12 cellular contexts compared by ENCODE assay signal in the genomic region with DNA sequence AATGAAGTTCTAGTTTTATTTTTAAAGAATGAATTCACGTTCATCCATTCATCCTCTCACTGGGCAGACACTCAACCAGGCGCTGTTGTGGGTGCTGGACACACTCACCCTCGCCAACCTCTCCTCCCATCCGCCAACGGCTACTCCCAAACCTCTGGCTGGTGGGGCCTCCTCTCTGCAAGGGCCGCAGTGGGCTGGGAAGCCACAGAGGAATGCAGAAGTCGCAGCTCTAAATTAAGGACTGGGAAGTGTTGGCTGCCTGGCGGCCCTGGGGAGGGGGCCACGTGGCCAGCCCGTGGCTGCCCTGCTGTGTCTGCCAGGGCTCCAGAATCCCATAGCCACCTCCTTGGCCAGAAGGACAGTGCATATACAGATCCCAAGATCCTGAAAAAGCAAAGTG. TPM values are rescaled to one million over a fixed set of nuclear protein-coding genes. Genes with fewer than 3 reads are reported as not detected.
DNase-seq lines count a peak whose midpoint lies in the region; ATAC-seq and TF ChIP-seq lines count a peak whose summit lies in the region.
"Had no signal": no experiment of that assay in that cellular context is flagged by ENCODE, and none has a peak within 500 bp of the region (broad histone marks: within the 10 kb centered on the region; RNA-seq: fewer than 3 reads in every experiment).

No MANE protein-coding gene starts in this region.

- TF ChIP-seq POLR2A in spleen (IDR thresholded peaks at IDR 0.05) (no peak), prostate gland (IDR thresholded peaks at IDR 0.05) (no peak)

- peak overlapping the region; percentile 6 for H3K27ac Mint-ChIP-seq in dendritic cell treated with granulocyte-macrophage colony-stimulating factor and Interleukin-4, amounts not matched to agents 40 ng/mL and 50 ng/mL, for 4 days

- H3K36me3 ChIP-seq in spleen (peaks cover 0 to 45% (median 3%) of the 10 kb centered on the region in 6 donors), prostate gland (no peaks in the 10 kb centered on the region)

- peak overlapping the region in 6 of 8 donors; percentile 74 to 98 (median 93) for H3K27ac ChIP-seq in spleen
- H3K27ac ChIP-seq in prostate gland, result no peak overlapping the region
- H3K27ac ChIP-seq: PC-9 had no signal

- no peak for ATAC-seq in activated T-cell treated with anti-CD3 and anti-CD28 coated beads, Interleukin-2, amount 50 U/mL, for 4 hours
- ATAC-seq: left lobe of liver had no signal

- TF ChIP-seq CTCF in spleen (IDR thresholded peaks at IDR 0.05 in 8 of 11, conservative IDR thresholded peaks at IDR 0.05 in 3 of 11), result no peak
- no peak for TF ChIP-seq CTCF in prostate gland (IDR thresholded peaks at IDR 0.05)

- no peaks in the 10 kb centered on the region for H3K27me3 ChIP-seq in spleen (replicated peaks in 1 of 7)
- H3K27me3 ChIP-seq in prostate gland (replicated peaks; ENCODE audit: insufficient read depth), result no peaks in the 10 kb centered on the region

- H3K4me3 Mint-ChIP-seq in activated T-cell treated with anti-CD3 and anti-CD28 coated beads, Interleukin-2, amount 50 U/mL, for 4 hours, result peak overlapping the region; percentile 78
- no peak overlapping the region for H3K4me3 Mint-ChIP-seq in dendritic cell treated with granulocyte-macrophage colony-stimulating factor and Interleukin-4, amounts not matched to agents 40 ng/mL and 50 ng/mL, for 4 days

- no peak overlapping the region for H3K4me3 ChIP-seq in spleen
- no peak overlapping the region for H3K4me3 ChIP-seq in prostate gland
- H3K4me3 ChIP-seq: PC-9 had no signal

- DNase-seq in activated T-cell treated with anti-CD3 and anti-CD28 coated beads, Interleukin-2, amount 50 U/mL, for 4 hours, result no peak
- DNase-seq in activated T-cell treated with anti-CD3 and anti-CD28 coated beads for 4 hours (no peak), MV-4-11 (lab: John Stamatoyannopoulos, UW) (peak; percentile 93), spleen (no peak), NCI-H345 (lab: John Stamatoyannopoulos, UW) (no peak), DMS79 treated with DMSO at 0.1 percent for 48 hours (lab: John Stamatoyannopoulos, UW) (no peak), prostate gland (ENCODE audit: low spot score) (no peak)
- DNase-seq: PC-9; stimulated activated CD4-positive, alpha-beta T cell treated with anti-CD3 and anti-CD28 coated beads, Interleukin-15, amount 100 ng/mL, for 24 hours; T1000 had no signal

- H3K9me3 ChIP-seq in spleen, result no peaks in the 10 kb centered on the region
- no peaks in the 10 kb centered on the region for H3K9me3 ChIP-seq in prostate gland

- no peaks in the 10 kb centered on the region for H3K27me3 Mint-ChIP-seq in activated T-cell treated with anti-CD3 and anti-CD28 coated beads, Interleukin-2, amount 50 U/mL, for 4 hours (ENCODE audit: low read depth)
- peaks cover 8% of the 10 kb centered on the region for H3K27me3 Mint-ChIP-seq in dendritic cell treated with granulocyte-macrophage colony-stimulating factor and Interleukin-4, amounts not matched to agents 40 ng/mL and 50 ng/mL, for 4 days

- H3K4me1 Mint-ChIP-seq in activated T-cell treated with anti-CD3 and anti-CD28 coated beads, Interleukin-2, amount 50 U/mL, for 4 hours (ENCODE audit: low read depth), result peaks cover 89% of the 10 kb centered on the region
- peaks cover 46% of the 10 kb centered on the region for H3K4me1 Mint-ChIP-seq in dendritic cell treated with granulocyte-macrophage colony-stimulating factor and Interleukin-4, amounts not matched to agents 40 ng/mL and 50 ng/mL, for 4 days (ENCODE audit: low read depth)

- H3K36me3 Mint-ChIP-seq in activated T-cell treated with anti-CD3 and anti-CD28 coated beads, Interleukin-2, amount 50 U/mL, for 4 hours (ENCODE audit: insufficient read depth), result peaks cover 15% of the 10 kb centered on the region
- H3K36me3 Mint-ChIP-seq in dendritic cell treated with granulocyte-macrophage colony-stimulating factor and Interleukin-4, amounts not matched to agents 40 ng/mL and 50 ng/mL, for 4 days (ENCODE audit: low read depth), result no peaks in the 10 kb centered on the region

- H3K4me1 ChIP-seq in spleen, result peaks cover 48 to 95% (median 58%) of the 10 kb centered on the region in 6 donors
- no peaks in the 10 kb centered on the region for H3K4me1 ChIP-seq in prostate gland (replicated peaks)

- 33 to 57% (median 46%) methylated on average over 7 to 10 of the region's 10 CpGs for WGBS in spleen, 5 donors
- WGBS in prostate gland, result 53% methylated on average over 10 of the region's 10 CpGs

- intact Hi-C loops in dendritic cell treated with granulocyte-macrophage colony-stimulating factor and Interleukin-4, amounts not matched to agents 40 ng/mL and 50 ng/mL, for 4 days (cut with micrococcal nuclease), result no loop called here
- intact Hi-C loops in spleen (cut with DNase I; ENCODE audit: low total_unique reads) (no loop called here), prostate gland (cut with DNase I) (no loop called here)

- H3K9me3 Mint-ChIP-seq in activated T-cell treated with anti-CD3 and anti-CD28 coated beads, Interleukin-2, amount 50 U/mL, for 4 hours, result no peaks in the 10 kb centered on the region
- H3K9me3 Mint-ChIP-seq in dendritic cell treated with granulocyte-macrophage colony-stimulating factor and Interleukin-4, amounts not matched to agents 40 ng/mL and 50 ng/mL, for 4 days, result no peaks in the 10 kb centered on the region

RNA-seq across cellular contexts. Expression of a gene that starts 6.8 kb away (rescaled TPM):
- total RNA-seq in activated T-cell treated with anti-CD3 and anti-CD28 coated beads, Interleukin-2, amount 50 U/mL, for 4 hours, result 1 to 10 TPM; 7.7 to 9.5 (median 9.4) TPM
- 10 to 100 TPM; 27.6 to 54.8 (median 35.8) TPM for total RNA-seq in spleen
- 10 to 100 TPM; 50.4 to 68.8 (median 57.4) TPM for polyA plus RNA-seq in spleen
- total RNA-seq in prostate gland, result 100 to 1,000 TPM in 1 of 2 donors, 1 to 10 TPM in 1; 2.2 to 471 TPM

RNA-seq across cellular contexts. Expression of a gene that starts 30.7 kb away (rescaled TPM):
- total RNA-seq in activated T-cell treated with anti-CD3 and anti-CD28 coated beads, Interleukin-2, amount 50 U/mL, for 4 hours, result 10 to 100 TPM; 25.5 to 33.8 (median 28.4) TPM
- 10 to 100 TPM; 32.8 to 78.8 (median 44.6) TPM for total RNA-seq in spleen
- polyA plus RNA-seq in spleen, result 10 to 100 TPM; 21.7 to 38.9 (median 23.0) TPM
- 100 to 1,000 TPM in 1 of 2 donors, 10 to 100 TPM in 1; 41.9 to 111 TPM for total RNA-seq in prostate gland

Comparison
In these comparisons a context has a peak if more than half of its experiments do, and no peak if none do; other contexts are left out.
1. H3K27ac ChIP-seq: peak in spleen (6 of 8); none in prostate gland (0 of 2).